In the genomic region with DNA sequence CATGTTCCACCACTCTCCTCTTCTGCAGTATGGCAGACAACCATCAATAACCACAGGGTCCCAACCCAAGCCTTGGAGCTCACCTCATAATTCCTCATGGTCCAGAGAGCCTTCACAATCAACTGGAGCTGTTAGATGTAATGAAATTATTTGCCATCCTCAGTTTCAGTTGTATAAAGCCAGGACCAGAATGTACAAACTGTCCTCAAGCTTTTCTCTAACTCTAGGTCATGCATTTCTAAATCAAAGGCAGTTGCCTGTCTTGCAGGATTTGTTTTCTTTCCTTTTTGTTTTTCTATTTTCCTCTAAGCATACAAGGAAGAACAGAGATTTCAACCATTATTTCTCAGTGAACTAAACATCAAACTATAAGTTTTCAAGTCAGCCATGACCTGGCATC, we compare ENCODE assay signal across 16 cellular contexts.
DNase-seq lines count a peak whose midpoint lies in the region; ATAC-seq and TF ChIP-seq lines count a peak whose summit lies in the region.
"Had no signal": no experiment of that assay in that cellular context is flagged by ENCODE, and none has a peak within 500 bp of the region (broad histone marks: within the 10 kb centered on the region; RNA-seq: fewer than 3 reads in every experiment).

No MANE protein-coding gene starts in this region.

- H3K9me3 ChIP-seq in neuronal stem cell (replicated peaks in 1 of 2; ENCODE audit: control insufficient read depth in 2 of 2, insufficient read depth in 1 of 2, low read depth in 1 of 2, low read length in 2 of 2) (no peaks in the 10 kb centered on the region), tibial artery (no peaks in the 10 kb centered on the region)
- H3K9me3 ChIP-seq: BLaER1, ovary had no signal

- H3K9ac ChIP-seq in neuronal stem cell (ENCODE audit: low read depth, low read length, poor library complexity) = no peak overlapping the region
- H3K9ac ChIP-seq: BLaER1 had no signal

- no peaks in the 10 kb centered on the region for H3K79me1 ChIP-seq in neuronal stem cell (ENCODE audit: low read depth, low read length)

- no peaks in the 10 kb centered on the region for H3K27me3 Mint-ChIP-seq in activated T-helper 17 cell treated with anti-CD3 and anti-CD28 coated beads, Interleukin-2, amount 50 U/mL, for 72 hours
- H3K27me3 Mint-ChIP-seq: central memory CD8-positive, alpha-beta T cell had no signal

- peak overlapping the region; percentile 12 for H3K27ac Mint-ChIP-seq in activated T-helper 17 cell treated with anti-CD3 and anti-CD28 coated beads, Interleukin-2, amount 50 U/mL, for 72 hours
- H3K27ac Mint-ChIP-seq: T-helper 2 cell treated with Interferon-gamma antibody and Interleukin-4, amounts not matched to agents 5 μg/mL and 100 μg/mL, for 36 hours had no signal

- H3K27ac ChIP-seq in neuronal stem cell (replicated peaks; ENCODE audit: low read length) (no peak overlapping the region), tibial artery (peak overlapping the region; percentile 6 to 43)
- H3K27ac ChIP-seq: BLaER1, HL-60, ovary had no signal

- peak overlapping the region; percentile 52 for H3K4me3 Mint-ChIP-seq in activated T-helper 17 cell treated with anti-CD3 and anti-CD28 coated beads, Interleukin-2, amount 50 U/mL, for 72 hours
- H3K4me3 Mint-ChIP-seq: central memory CD8-positive, alpha-beta T cell; T-helper 2 cell treated with Interferon-gamma antibody and Interleukin-4, amounts not matched to agents 5 μg/mL and 100 μg/mL, for 36 hours had no signal

- H3K4me3 ChIP-seq in foreskin fibroblast (ENCODE audit: low read depth in 1 of 2, low read length in 2 of 2) = peak overlapping the region; percentile 8 to 26
- H3K4me3 ChIP-seq in neuronal stem cell (ENCODE audit: low read length in 2 of 2) = no peak overlapping the region
- H3K4me3 ChIP-seq in tibial artery = peak overlapping the region; percentile 22 to 31
- H3K4me3 ChIP-seq: BLaER1, ovary had no signal

- H2AK5ac ChIP-seq in neuronal stem cell (ENCODE audit: low read depth, low read length) = no peak overlapping the region

- H3K4me1 ChIP-seq in neuronal stem cell (ENCODE audit: control insufficient read depth in 2 of 2, insufficient read depth in 1 of 2, low read depth in 1 of 2, low read length in 2 of 2) (peaks cover 2 to 4% of the 10 kb centered on the region in 2 donors), tibial artery (peaks cover 0 to 20% (median 3%) of the 10 kb centered on the region in 4 donors)

- H2BK15ac ChIP-seq in neuronal stem cell (ENCODE audit: low read length) = no peak overlapping the region

- H3K4me2 ChIP-seq in neuronal stem cell (ENCODE audit: insufficient read depth, low read length, poor library complexity, severe bottlenecking) = no peak overlapping the region

- no peaks in the 10 kb centered on the region for H3K36me3 Mint-ChIP-seq in activated T-helper 17 cell treated with anti-CD3 and anti-CD28 coated beads, Interleukin-2, amount 50 U/mL, for 72 hours (ENCODE audit: low read depth)

- TF ChIP-seq CTCF in foreskin fibroblast (IDR thresholded peaks at IDR 0.05; ENCODE audit: low read depth, low read length) (no peak), tibial artery (IDR thresholded peaks at IDR 0.05) (no peak)

- H2BK120ac ChIP-seq in neuronal stem cell (ENCODE audit: low read depth, low read length) = no peak overlapping the region

- H3K4ac ChIP-seq in neuronal stem cell (ENCODE audit: low read length) = no peak overlapping the region

- H2AFZ ChIP-seq in neuronal stem cell (ENCODE audit: low read length) = peak overlapping the region; percentile 69

- no peak for DNase-seq in foreskin fibroblast
- no peak for DNase-seq in neuronal stem cell (ENCODE audit: low spot score)
- DNase-seq in tibial artery = no peak
- DNase-seq in dedifferentiated amniotic fluid mesenchymal stem cell (ENCODE audit: extremely low spot score) = no peak
- no peak for DNase-seq in left colon
- no peak for DNase-seq in NCI-H128 (lab: John Stamatoyannopoulos, UW; ENCODE audit: unreplicated experiment)
- DNase-seq: activated CD8-positive, alpha-beta memory T cell treated with anti-CD3 and anti-CD28 coated beads, Interleukin-2, amount 50 U/mL, for 48 hours; NCI-H1436 had no signal

- H3K27me3 ChIP-seq in neuronal stem cell (ENCODE audit: control insufficient read depth in 3 of 3, insufficient read depth in 3 of 3, low read depth in 1 of 3, low read length in 3 of 3) = no peaks in the 10 kb centered on the region
- H3K27me3 ChIP-seq in tibial artery = no peaks in the 10 kb centered on the region
- H3K27me3 ChIP-seq: BLaER1, ovary had no signal

- no peak overlapping the region for H3K14ac ChIP-seq in neuronal stem cell (ENCODE audit: low read length)

- no peak overlapping the region for H3K23ac ChIP-seq in neuronal stem cell (ENCODE audit: low read depth, low read length, poor library complexity)

- H4K8ac ChIP-seq in neuronal stem cell (ENCODE audit: low read depth, low read length) = no peak overlapping the region

- no peak overlapping the region for H3K18ac ChIP-seq in neuronal stem cell (ENCODE audit: low read length)

- intact Hi-C loops in tibial artery (cut with DNase I; ENCODE audit: low total_unique reads) (no loop called here), left colon (cut with DNase I, micrococcal nuclease) (no loop called here)

- H3K4me1 Mint-ChIP-seq in activated T-helper 17 cell treated with anti-CD3 and anti-CD28 coated beads, Interleukin-2, amount 50 U/mL, for 72 hours = peaks cover 17% of the 10 kb centered on the region

- H3K36me3 ChIP-seq in neuronal stem cell (replicated peaks in 1 of 2; ENCODE audit: control insufficient read depth in 2 of 2, insufficient read depth in 2 of 2, low read length in 2 of 2) (no peaks in the 10 kb centered on the region), tibial artery (no peaks in the 10 kb centered on the region)
- H3K36me3 ChIP-seq: BLaER1, ovary had no signal

- no peak overlapping the region for H2BK5ac ChIP-seq in neuronal stem cell (ENCODE audit: low read length)

- H4K91ac ChIP-seq in neuronal stem cell (ENCODE audit: low read depth, low read length, poor library complexity) = no peak overlapping the region

- no peak overlapping the region for H2BK12ac ChIP-seq in neuronal stem cell (ENCODE audit: low read length)

- H3K9me3 Mint-ChIP-seq in activated T-helper 17 cell treated with anti-CD3 and anti-CD28 coated beads, Interleukin-2, amount 50 U/mL, for 72 hours = no peaks in the 10 kb centered on the region
- H3K9me3 Mint-ChIP-seq: central memory CD8-positive, alpha-beta T cell; stimulated activated naive CD8-positive, alpha-beta T cell treated with anti-CD3 and anti-CD28 coated beads, Interleukin-15, amount 100 ng/mL, for 72 hours; T-helper 2 cell treated with Interferon-gamma antibody and Interleukin-4, amounts not matched to agents 5 μg/mL and 100 μg/mL, for 36 hours had no signal

- ATAC-seq in activated T-helper 17 cell treated with anti-CD3 and anti-CD28 coated beads, Interleukin-2, amount 50 U/mL, for 72 hours (replicated peaks) = no peak
- ATAC-seq in HG02884 (IDR thresholded peaks at IDR 0.05; ENCODE audit: unreplicated experiment) = no peak
- no peak for ATAC-seq in left colon

Comparison
In these comparisons a context has a peak if more than half of its experiments do, and no peak if none do; other contexts are left out.
1. H3K4me3 ChIP-seq: peak in foreskin fibroblast (2 of 2) and tibial artery (2 of 2); none in neuronal stem cell (0 of 2).